ENCODE assay signal across 8 cellular contexts in the genomic region with DNA sequence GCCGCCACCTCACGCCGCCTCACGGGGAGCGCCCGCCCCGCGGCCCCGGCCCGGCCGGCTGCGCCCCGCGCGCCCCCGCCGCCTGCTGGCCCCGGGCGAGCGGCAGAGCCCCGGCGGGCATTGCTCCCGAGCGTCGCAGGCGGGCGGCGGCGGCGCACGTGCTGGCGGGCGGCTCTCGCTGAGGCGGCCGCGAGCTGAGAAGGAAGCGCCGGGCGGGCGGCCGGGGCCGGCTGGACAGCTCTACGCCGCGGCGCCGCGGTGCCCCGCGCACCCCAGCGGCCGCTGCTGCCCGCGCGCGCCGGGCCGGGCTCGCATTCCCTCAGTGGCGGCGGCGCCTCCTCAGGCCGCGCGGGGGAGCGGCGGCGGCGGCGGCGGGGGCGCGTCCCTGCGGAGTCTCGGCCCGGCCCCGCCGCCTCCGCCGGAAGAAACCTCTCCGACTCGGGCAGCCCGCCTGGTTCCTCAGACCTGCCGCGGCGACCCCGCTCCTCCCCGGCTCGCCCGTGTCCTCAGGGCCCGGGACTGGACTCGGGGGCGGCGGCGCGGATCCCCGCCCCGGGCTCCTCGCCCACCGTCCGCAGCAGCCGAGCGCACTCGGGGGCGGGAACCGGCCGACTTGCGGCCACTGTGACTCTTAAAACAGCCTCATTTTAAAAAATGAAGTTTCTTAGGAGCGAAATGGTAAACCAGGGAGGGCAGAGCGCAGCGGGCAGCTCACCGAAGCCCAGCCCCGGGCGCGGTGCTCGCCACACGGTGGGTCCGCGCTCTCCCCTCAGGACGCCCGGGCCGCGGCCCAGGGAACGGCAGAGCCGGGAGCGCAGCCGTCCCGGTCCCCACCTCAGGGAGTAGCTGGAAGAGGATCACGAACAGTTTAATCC. TPM values are rescaled to one million over a fixed set of nuclear protein-coding genes. Genes with fewer than 3 reads are reported as not detected.
A peak's percentile ranks its signal among the peaks of the same experiment; 100 is the strongest.
DNase-seq lines count a peak whose midpoint lies in the region; ATAC-seq, FAIRE-seq and TF ChIP-seq lines count a peak whose summit lies in the region.

A gene (minus strand): TSS at position 287 of the 875 bp plus-strand sequence. CDS start 116,500 bp downstream, outside the sequence.

- ATAC-seq in HG03442 (IDR thresholded peaks at IDR 0.05; ENCODE audit: unreplicated experiment), result peak; percentile 56

- H3K27me3 ChIP-seq in neuron (ENCODE audit: insufficient read depth, low read length) (no peaks in the 10 kb centered on the region), transverse colon (no peaks in the 10 kb centered on the region)

- peak within 1 kb of the TSS; percentile 62 for H3K4me3 ChIP-seq in neuron (ENCODE audit: low read length)
- peak within 1 kb of the TSS; percentile 61 to 86 (median 74) for H3K4me3 ChIP-seq in transverse colon

- H3K4me1 ChIP-seq in neuron (ENCODE audit: insufficient read depth, low read length) (peaks cover 16% of the 10 kb centered on the region), transverse colon (peaks cover 5 to 35% (median 26%) of the 10 kb centered on the region in 4 donors)

- in situ Hi-C loops in transverse colon (cut with MboI; ENCODE audit: low pct_ligation_motif_present in 1 of 4, low pct_unique_long_range_greater_than_20kb in 1 of 4, low sequenced_read_pairs in 3 of 4), result no loop called here

- intact Hi-C loops in transverse colon (cut with DNase I; ENCODE audit: low total_unique reads), result loop anchor here (1.0 kb wide), 1 partner anchor 108 kb away; no protein-coding TSS in a partner anchor

- 1% methylated on average over 38 of the region's 130 CpGs; no CpG with 5 or more reads in 1 of the 2 donors for WGBS in transverse colon (ENCODE audit: low coverage in 1 of 2), 2 donors

- H3K27ac ChIP-seq in RWPE1 (peak within 1 kb of the TSS; percentile 63), transverse colon (peak within 1 kb of the TSS; percentile 83 to 95 (median 92))

- TF ChIP-seq CTCF in RWPE1 (conservative IDR thresholded peaks at IDR 0.05; ENCODE audit: low read depth) (peak; percentile 63), transverse colon (IDR thresholded peaks at IDR 0.05) (peak in 3 of 5 experiments; percentile 14 to 20 (median 19))

- POLR2A ChIA-PET in RWPE1 (lab: Yijun Ruan, JAX; ENCODE audit: low non-redundant PET), result interaction anchor here (1.0 kb wide), 1 partner anchor 108 kb away, joined by 5 read pairs; no protein-coding TSS in a partner anchor

- no peak for TF ChIP-seq EP300 in transverse colon (IDR thresholded peaks at IDR 0.05; ENCODE audit: low read depth)

- CTCF ChIA-PET in RWPE1 (lab: Yijun Ruan, JAX), result interaction anchor here (0.6 to 3.7 kb wide), 8 partner anchors 10 to 270 kb away, joined by 3 to 20 read pairs (median 3); a partner anchor contains a TSS

- peak within 1 kb of the TSS; percentile 96 for H2AFZ ChIP-seq in neuron (ENCODE audit: low read depth, low read length)

- H3K36me3 ChIP-seq in neuron (ENCODE audit: insufficient read depth, low read length), result peaks cover 8% of the 10 kb centered on the region
- no peaks in the 10 kb centered on the region for H3K36me3 ChIP-seq in transverse colon

- no peaks in the 10 kb centered on the region for H3K9me3 ChIP-seq in neuron (ENCODE audit: low read length)
- no peaks in the 10 kb centered on the region for H3K9me3 ChIP-seq in transverse colon

- DNase-seq in SHP77 (lab: John Stamatoyannopoulos, UW) (peak; percentile 50), SHP77 treated with DMSO at 0.1 percent for 48 hours (lab: John Stamatoyannopoulos, UW) (no peak), RWPE1 (ENCODE audit: low spot score) (peak; percentile 58), activated gamma-delta T cell (lab: John Stamatoyannopoulos, UW) (peak; percentile 41), frontal cortex (ENCODE audit: low spot score in 2 of 2) (peak; percentile 79 to 82), transverse colon (peak; percentile 70)

- no peak for TF ChIP-seq POLR2A in transverse colon (IDR thresholded peaks at IDR 0.05)

- FAIRE-seq in frontal cortex (lab: Jason Lieb, UNC), result no peak

RNA-seq across cellular contexts. Expression of the gene that starts here (rescaled TPM):
- total RNA-seq in frontal cortex, result 4.9 TPM
- total RNA-seq in transverse colon, result 10 to 100 TPM; 10.5 to 19.8 (median 14.3) TPM
